In genomic region chr13:73090116-73090811, GRCh38 we compare ENCODE assay signal across 8 cellular contexts. TPM values are rescaled to one million over a fixed set of nuclear protein-coding genes. Genes with fewer than 3 reads are reported as not detected.
DNase-seq lines count a peak whose midpoint lies in the region; ATAC-seq, FAIRE-seq and TF ChIP-seq lines count a peak whose summit lies in the region.

No MANE protein-coding gene starts in this region.

- no peak for FAIRE-seq in urothelium cell line (lab: Jason Lieb, UNC)

- H3K4me3 Mint-ChIP-seq in activated T-cell treated with anti-CD3 and anti-CD28 coated beads, Interleukin-2, amount 50 U/mL, for 4 hours: no peak overlapping the region

- in situ Hi-C loops in Panc1 (cut with HindIII; ENCODE audit: low pct_unique_long_range_greater_than_20kb, low sequenced_read_pairs): no loop called here

- no peaks in the 10 kb centered on the region for H3K36me3 Mint-ChIP-seq in activated T-cell treated with anti-CD3 and anti-CD28 coated beads, Interleukin-2, amount 50 U/mL, for 4 hours (ENCODE audit: insufficient read depth)

- H3K36me3 ChIP-seq in Panc1 (ENCODE audit: control insufficient read depth, insufficient read depth, low read length): no peaks in the 10 kb centered on the region

- POLR2A ChIA-PET in Panc1 (lab: Charles Lee): no interaction called here

- H3K27me3 ChIP-seq in Panc1 (ENCODE audit: control insufficient read depth, insufficient read depth, low read length): no peaks in the 10 kb centered on the region

- H3K27ac ChIP-seq in Panc1 (ENCODE audit: low read length): no peak overlapping the region

- no peaks in the 10 kb centered on the region for H3K9me3 ChIP-seq in Panc1 (ENCODE audit: control insufficient read depth, insufficient read depth, low read depth, low read length)

- peaks cover 10% of the 10 kb centered on the region for H3K4me1 Mint-ChIP-seq in activated T-cell treated with anti-CD3 and anti-CD28 coated beads, Interleukin-2, amount 50 U/mL, for 4 hours (ENCODE audit: low read depth)

- TF ChIP-seq CTCF in HFF-Myc (IDR thresholded peaks at IDR 0.05; ENCODE audit: low read depth, low read length, missing control alignments): no peak
- no peak for TF ChIP-seq CTCF in Panc1 (IDR thresholded peaks at IDR 0.05)
- TF ChIP-seq CTCF in fibroblast of pulmonary artery (IDR thresholded peaks at IDR 0.05; ENCODE audit: low read length, missing control alignments): no peak

- CTCF ChIA-PET in Panc1 (lab: Charles Lee): no interaction called here

- H3K9me3 Mint-ChIP-seq in activated T-cell treated with anti-CD3 and anti-CD28 coated beads, Interleukin-2, amount 50 U/mL, for 4 hours: no peaks in the 10 kb centered on the region

- no peak overlapping the region for H3K4me3 ChIP-seq in HFF-Myc (replicated peaks; ENCODE audit: low read depth, low read length)
- H3K4me3 ChIP-seq in Panc1 (ENCODE audit: low read depth in 2 of 2, low read length in 2 of 2): no peak overlapping the region
- no peak overlapping the region for H3K4me3 ChIP-seq in fibroblast of pulmonary artery (replicated peaks; ENCODE audit: low read depth, low read length)

- ATAC-seq in Panc1 (no peak), GM21367 (IDR thresholded peaks at IDR 0.05; ENCODE audit: unreplicated experiment) (no peak), GM21723 (IDR thresholded peaks at IDR 0.05; ENCODE audit: unreplicated experiment) (no peak)
- no peak for ATAC-seq in activated T-cell treated with anti-CD3 and anti-CD28 coated beads, Interleukin-2, amount 50 U/mL, for 4 hours

- no peaks in the 10 kb centered on the region for H3K4me1 ChIP-seq in Panc1 (ENCODE audit: control insufficient read depth, insufficient read depth, low read length)

- intact Hi-C loops in Panc1 (cut with micrococcal nuclease; ENCODE audit: unreplicated experiment): no loop called here

- H3K27me3 Mint-ChIP-seq in activated T-cell treated with anti-CD3 and anti-CD28 coated beads, Interleukin-2, amount 50 U/mL, for 4 hours (ENCODE audit: low read depth): no peaks in the 10 kb centered on the region

- BruUV-seq in Panc1 (replicated peaks; lab: Mats Ljungman, UMichigan): no TSS peak

- DNase-seq in COR-L47 (lab: John Stamatoyannopoulos, UW) (peak; percentile 42), HFF-Myc (ENCODE audit: extremely low read depth, low read depth) (peak; percentile 76), Panc1 (ENCODE audit: low read depth, low spot score) (peak; percentile 30), fibroblast of pulmonary artery (ENCODE audit: low read depth) (peak; percentile 78), urothelium cell line (ENCODE audit: low spot score) (peak; percentile 84)
- no peak for DNase-seq in activated T-cell treated with anti-CD3 and anti-CD28 coated beads, Interleukin-2, amount 50 U/mL, for 4 hours

RNA-seq across cellular contexts. Expression of gene KLF5, which starts 31.5 kb away (rescaled TPM):
- total RNA-seq in Panc1 (2021; ENCODE audit: unreplicated experiment): 1.5 TPM
- polyA plus RNA-seq in Panc1 (2012; ENCODE audit: insufficient read length): 0.64 TPM
- total RNA-seq in activated T-cell treated with anti-CD3 and anti-CD28 coated beads, Interleukin-2, amount 50 U/mL, for 4 hours: 1 to 10 TPM; 2.2 to 4.3 (median 2.4) TPM
